Comparison of ENCODE assay signal across 30 cellular contexts in genomic region chr2:51220606-51221005, GRCh38.
DNase-seq lines count a peak whose midpoint lies in the region; ATAC-seq, FAIRE-seq and TF ChIP-seq lines count a peak whose summit lies in the region.
"Had no signal": no experiment of that assay in that cellular context is flagged by ENCODE, and none has a peak within 500 bp of the region (broad histone marks: within the 10 kb centered on the region; RNA-seq: fewer than 3 reads in every experiment).

No MANE protein-coding gene starts in this region.

- TF ChIP-seq CTCF in liver (IDR thresholded peaks at IDR 0.05; ENCODE audit: low read depth, low read length, missing input control) (no peak), HepG2 (CRISPR knock-in tag; IDR thresholded peaks at IDR 0.05) (no peak), endothelial cell of umbilical vein (IDR thresholded peaks at IDR 0.05; ENCODE audit: extremely low read depth in 1 of 2, insufficient read depth in 1 of 2, low read depth in 1 of 2, low read length in 2 of 2) (no peak), right lobe of liver (IDR thresholded peaks at IDR 0.05) (no peak), PC-3 (conservative IDR thresholded peaks at IDR 0.05; ENCODE audit: low read depth, low read length) (no peak)

- no peaks in the 10 kb centered on the region for H3K9me2 ChIP-seq in PC-3 (replicated peaks; ENCODE audit: low read length)

- in situ Hi-C loops in HepG2 (cut with HindIII; ENCODE audit: extremely low pct_ligation_motif_present, low pct_unique_long_range_greater_than_20kb), result no loop called here

- intact Hi-C loops in HepG2 (cut with micrococcal nuclease; ENCODE audit: unreplicated experiment), result no loop called here
- intact Hi-C loops in endothelial cell of umbilical vein (cut with micrococcal nuclease), result no loop called here
- intact Hi-C loops in right lobe of liver (cut with DNase I), result no loop called here
- intact Hi-C loops in PC-3 (cut with micrococcal nuclease), result no loop called here

- H2AFZ ChIP-seq in HepG2 (ENCODE audit: low read length) (no peak overlapping the region), endothelial cell of umbilical vein (ENCODE audit: low read depth, low read length) (no peak overlapping the region), PC-3 (ENCODE audit: low read length) (no peak overlapping the region)

- no peaks in the 10 kb centered on the region for H3K9me1 ChIP-seq in endothelial cell of umbilical vein (replicated peaks; ENCODE audit: control insufficient read depth, extremely low read depth, insufficient read depth, low read length)

- no peak for FAIRE-seq in HepG2 (lab: Jason Lieb, UNC)
- FAIRE-seq in endothelial cell of umbilical vein (lab: Jason Lieb, UNC), result no peak
- FAIRE-seq: GM12891 had no signal

- H3K4me2 ChIP-seq in HepG2 (ENCODE audit: low read depth, low read length) (no peak overlapping the region), endothelial cell of umbilical vein (ENCODE audit: insufficient read depth, low read length) (peak overlapping the region; percentile 10), PC-3 (ENCODE audit: low read length) (no peak overlapping the region)
- H3K4me2 ChIP-seq: KMS-11 had no signal

- no peak overlapping the region for H3K9ac ChIP-seq in liver (ENCODE audit: low read depth in 1 of 2, low read length in 2 of 2)
- no peak overlapping the region for H3K9ac ChIP-seq in HepG2 (ENCODE audit: insufficient read depth, low read depth, low read length)
- no peak overlapping the region for H3K9ac ChIP-seq in endothelial cell of umbilical vein (replicated peaks; ENCODE audit: extremely low read depth, insufficient read depth, low read length)
- H3K9ac ChIP-seq in PC-3 (ENCODE audit: low read length), result no peak overlapping the region
- H3K9ac ChIP-seq: KMS-11 had no signal

- H3K4me1 ChIP-seq in liver (ENCODE audit: control insufficient read depth in 4 of 4, insufficient read depth in 4 of 4, low read length in 3 of 4) (no peaks in the 10 kb centered on the region), HepG2 (ENCODE audit: insufficient read depth, low read length) (no peaks in the 10 kb centered on the region), endothelial cell of umbilical vein (ENCODE audit: control insufficient read depth, extremely low read depth, insufficient read depth, low read length) (no peaks in the 10 kb centered on the region), right lobe of liver (no peaks in the 10 kb centered on the region), PC-3 (ENCODE audit: insufficient read depth, low read length) (no peaks in the 10 kb centered on the region)
- H3K4me1 ChIP-seq: Caco-2, Peyer's patch had no signal

- TF ChIP-seq RAD21 in liver (IDR thresholded peaks at IDR 0.05) (peak in 1 of 2 donors; percentile 11), HepG2 (CRISPR knock-in tag; IDR thresholded peaks at IDR 0.05) (no peak)

- H3K9me3 Mint-ChIP-seq in activated naive CD4-positive, alpha-beta T cell treated with anti-CD3 and anti-CD28 coated beads, Interleukin-2, amount 50 U/mL, for 72 hours, result peaks cover 9 to 14% of the 10 kb centered on the region in 2 donors

- DNase-seq in HepG2 (ENCODE audit: low spot score) (no peak), endothelial cell of umbilical vein (ENCODE audit: low read depth, low spot score) (peak; percentile 57), right lobe of liver (no peak), PC-3 (no peak)
- DNase-seq in stimulated activated CD4-positive, alpha-beta T cell treated with anti-CD3 and anti-CD28 coated beads, Interleukin-12 subunit alpha, Interleukin-12 subunit beta, amount 100 ng/mL, for 4 hours, result no peak
- DNase-seq in activated naive CD4-positive, alpha-beta T cell treated with anti-CD3 and anti-CD28 coated beads, Interleukin-2, amount 50 U/mL, for 72 hours (ENCODE audit: low spot score in 2 of 2), result no peak
- DNase-seq: 8988T; C1 segment of cervical spinal cord; Caco-2; CD8-positive, alpha-beta T cell; DMS 273 treated with DMSO at 0.1 percent for 48 hours; DMS79; EL; GDM1; HCEC 1CT; MM.1S; NCI-H1417; NCI-H1694; NCI-H2029 treated with DMSO at 0.1 percent for 48 hours; NCI-H2171; NCI-H226; NCI-H510A; NCI-H69; Peyer's patch; SHP77 treated with DMSO at 0.1 percent for 48 hours had no signal

- no peak for TF ChIP-seq POLR2A in HepG2 (IDR thresholded peaks at IDR 0.05; ENCODE audit: insufficient read depth in 1 of 2, low read depth in 2 of 2, low read length in 2 of 2)
- no peak for TF ChIP-seq POLR2A in endothelial cell of umbilical vein (IDR thresholded peaks at IDR 0.05; ENCODE audit: low read depth, low read length)
- no peak for TF ChIP-seq POLR2A in right lobe of liver (IDR thresholded peaks at IDR 0.05)

- H3K36me3 Mint-ChIP-seq in activated naive CD4-positive, alpha-beta T cell treated with anti-CD3 and anti-CD28 coated beads, Interleukin-2, amount 50 U/mL, for 72 hours, result peaks cover 0 to 5% of the 10 kb centered on the region in 2 donors
- H3K36me3 Mint-ChIP-seq: CD8-positive, alpha-beta T cell; IgD-negative memory B cell had no signal

- H4K20me1 ChIP-seq in HepG2 (ENCODE audit: insufficient read depth, low read length) (no peaks in the 10 kb centered on the region), endothelial cell of umbilical vein (replicated peaks; ENCODE audit: control insufficient read depth, extremely low read depth, insufficient read depth, low read length) (no peaks in the 10 kb centered on the region), PC-3 (ENCODE audit: low read length) (no peaks in the 10 kb centered on the region)

- H3K9me3 ChIP-seq in liver (ENCODE audit: control insufficient read depth in 4 of 4, low read length in 3 of 4) (no peaks in the 10 kb centered on the region), HepG2 (ENCODE audit: low read length) (peaks cover 88% of the 10 kb centered on the region), endothelial cell of umbilical vein (replicated peaks; ENCODE audit: control insufficient read depth, insufficient read depth, low read length) (no peaks in the 10 kb centered on the region), right lobe of liver (no peaks in the 10 kb centered on the region), PC-3 (ENCODE audit: low read length) (0 out of 2 replicates have a peak, but pooled peaks cover 5% of the 10 kb centered on the region)
- H3K9me3 ChIP-seq: Caco-2, Peyer's patch had no signal

- H3K27me3 ChIP-seq in liver (ENCODE audit: control insufficient read depth in 4 of 4, insufficient read depth in 4 of 4, low read length in 3 of 4) (no peaks in the 10 kb centered on the region), HepG2 (ENCODE audit: control insufficient read depth in 1 of 2, insufficient read depth in 2 of 2, low read length in 2 of 2) (no peaks in the 10 kb centered on the region), endothelial cell of umbilical vein (ENCODE audit: control insufficient read depth in 2 of 2, insufficient read depth in 2 of 2, low read length in 2 of 2) (no peaks in the 10 kb centered on the region), right lobe of liver (no peaks in the 10 kb centered on the region), PC-3 (ENCODE audit: low read length) (no peaks in the 10 kb centered on the region)
- H3K27me3 ChIP-seq: Peyer's patch had no signal

- H3K4me3 ChIP-seq in liver (ENCODE audit: low read depth in 1 of 3, low read length in 3 of 3) (no peak overlapping the region), HepG2 (replicated peaks in 1 of 3; ENCODE audit: insufficient read depth in 1 of 3, low read depth in 2 of 3, low read length in 3 of 3) (no peak overlapping the region), endothelial cell of umbilical vein (replicated peaks in 1 of 3; ENCODE audit: insufficient read depth in 1 of 3, low read depth in 1 of 3, low read length in 3 of 3) (no peak overlapping the region), right lobe of liver (no peak overlapping the region), PC-3 (ENCODE audit: low read length) (no peak overlapping the region)
- H3K4me3 ChIP-seq: Peyer's patch had no signal

- H3K36me3 ChIP-seq in liver (ENCODE audit: control insufficient read depth in 4 of 4, insufficient read depth in 3 of 4, low read depth in 1 of 4, low read length in 3 of 4) (no peaks in the 10 kb centered on the region), HepG2 (replicated peaks in 1 of 2; ENCODE audit: control insufficient read depth in 1 of 2, insufficient read depth in 2 of 2, low read length in 2 of 2) (no peaks in the 10 kb centered on the region), endothelial cell of umbilical vein (ENCODE audit: control insufficient read depth in 2 of 2, extremely low read depth in 1 of 2, insufficient read depth in 2 of 2, low read length in 2 of 2) (no peaks in the 10 kb centered on the region), right lobe of liver (no peaks in the 10 kb centered on the region), PC-3 (ENCODE audit: low read depth, low read length) (no peaks in the 10 kb centered on the region)
- H3K36me3 ChIP-seq: Peyer's patch had no signal

- no peak for ATAC-seq in HepG2
- peak; percentile 32 to 82 (median 64) for ATAC-seq in right lobe of liver
- ATAC-seq in HG03521 (IDR thresholded peaks at IDR 0.05; ENCODE audit: unreplicated experiment), result no peak
- ATAC-seq in activated naive CD4-positive, alpha-beta T cell treated with anti-CD3 and anti-CD28 coated beads, Interleukin-2, amount 50 U/mL, for 72 hours, result no peak
- ATAC-seq in PC-3, result no peak
- ATAC-seq: CD8-positive, alpha-beta T cell had no signal

- no TSS peak for BruUV-seq in HepG2 (replicated peaks; lab: Mats Ljungman, UMichigan)
- no TSS peak for BruUV-seq in endothelial cell of umbilical vein (replicated peaks; lab: Mats Ljungman, UMichigan)
- no TSS peak for BruUV-seq in PC-3 (replicated peaks; lab: Mats Ljungman, UMichigan)

- H3K27ac ChIP-seq in liver (ENCODE audit: low read depth in 1 of 2, low read length in 2 of 2), result no peak overlapping the region
- H3K27ac ChIP-seq in HepG2 (ENCODE audit: extremely low read length, insufficient read depth, low read length), result no peak overlapping the region
- H3K27ac ChIP-seq in endothelial cell of umbilical vein (ENCODE audit: insufficient read depth, low read depth, low read length), result no peak overlapping the region
- H3K27ac ChIP-seq in right lobe of liver, result no peak overlapping the region
- no peak overlapping the region for H3K27ac ChIP-seq in PC-3 (ENCODE audit: low read length)
- H3K27ac ChIP-seq: KMS-11, Peyer's patch had no signal

- H3F3A ChIP-seq in PC-3 (ENCODE audit: low read length, unreplicated experiment), result no peaks in the 10 kb centered on the region

- POLR2A ChIA-PET in HepG2 (lab: Yijun Ruan, JAX), result no interaction called here
- POLR2A ChIA-PET in endothelial cell of umbilical vein (lab: Charles Lee), result no interaction called here
- POLR2A ChIA-PET in PC-3 (lab: Charles Lee; ENCODE audit: unreplicated experiment), result no interaction called here

- dilution Hi-C loops in endothelial cell of umbilical vein (cut with MboI; ENCODE audit: extremely low pct_ligation_motif_present, low sequenced_read_pairs), result no loop called here

- no peak for TF ChIP-seq EP300 in HepG2 (IDR thresholded peaks at IDR 0.05; ENCODE audit: low read depth in 2 of 2, low read length in 2 of 2)
- TF ChIP-seq EP300 in HepG2 (CRISPR knock-in tag; IDR thresholded peaks at IDR 0.05; ENCODE audit: borderline replicate concordance), result no peak

- no peaks in the 10 kb centered on the region for H3K79me2 ChIP-seq in HepG2 (ENCODE audit: insufficient read depth, low read length)
- H3K79me2 ChIP-seq in endothelial cell of umbilical vein (ENCODE audit: control insufficient read depth, insufficient read depth, low read length), result no peaks in the 10 kb centered on the region
- H3K79me2 ChIP-seq in PC-3 (ENCODE audit: low read length), result no peaks in the 10 kb centered on the region

- no peak overlapping the region for H3K27ac Mint-ChIP-seq in activated naive CD4-positive, alpha-beta T cell treated with anti-CD3 and anti-CD28 coated beads, Interleukin-2, amount 50 U/mL, for 72 hours
- H3K27ac Mint-ChIP-seq: CD8-positive, alpha-beta T cell; IgD-negative memory B cell had no signal

- CTCF ChIA-PET in HepG2 (lab: Yijun Ruan, JAX; ENCODE audit: low intra/inter-chr PET ratio, low total read pairs), result no interaction called here
- CTCF ChIA-PET in endothelial cell of umbilical vein (lab: Charles Lee), result no interaction called here
- CTCF ChIA-PET in PC-3 (lab: Charles Lee), result no interaction called here

Comparison
In these comparisons a context has a peak if more than half of its experiments do, and no peak if none do; other contexts are left out.
1. ATAC-seq: peak in right lobe of liver (4 of 4); none in HepG2 (single experiment), HG03521 (single experiment), activated naive CD4-positive, alpha-beta T cell treated with anti-CD3 and anti-CD28 coated beads, Interleukin-2, amount 50 U/mL, for 72 hours (0 of 2) and PC-3 (single experiment).